In the genomic region with DNA sequence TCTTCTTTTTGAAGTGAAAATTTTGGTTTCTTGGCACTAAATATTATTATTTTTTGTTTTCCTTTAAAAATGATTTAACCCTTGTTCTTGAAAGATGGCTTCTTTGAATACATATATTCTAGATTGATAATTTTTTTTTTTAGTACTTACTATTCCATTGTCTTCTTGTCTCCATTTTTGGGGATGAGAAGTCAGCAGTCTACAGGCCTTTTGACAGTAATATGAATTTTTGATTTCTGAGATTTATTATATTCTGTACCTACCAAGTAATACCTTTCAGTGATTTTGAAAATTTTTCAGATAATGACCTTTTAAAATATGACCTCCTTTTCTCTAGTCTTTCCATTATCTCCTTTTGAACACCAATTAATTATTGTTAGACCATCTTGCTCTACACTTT, we compare ENCODE assay signal across 28 cellular contexts.
"Had no signal": no experiment of that assay in that cellular context is flagged by ENCODE, and none has a peak within 500 bp of the region (broad histone marks: within the 10 kb centered on the region; RNA-seq: fewer than 3 reads in every experiment).

No MANE protein-coding gene starts in this region.

- H3K36me3 ChIP-seq: colonic mucosa, esophagus muscularis mucosa, esophagus squamous epithelium, gastrocnemius medialis, gastroesophageal sphincter, heart left ventricle, heart right ventricle had no signal

- H3K27me3 Mint-ChIP-seq: dendritic cell treated with granulocyte-macrophage colony-stimulating factor and Interleukin-4, amounts not matched to agents 40 ng/mL and 50 ng/mL, for 4 days; effector memory CD8-positive, alpha-beta T cell had no signal

- H3K4me1 ChIP-seq: colonic mucosa, esophagus muscularis mucosa, esophagus squamous epithelium, foreskin keratinocyte, gastrocnemius medialis, gastroesophageal sphincter, heart left ventricle, heart right ventricle had no signal

- FAIRE-seq: colon, endometrium, endothelial cell of umbilical vein had no signal

- H3K9me3 ChIP-seq: colonic mucosa had no signal

- H3K27ac ChIP-seq: colonic mucosa, coronary artery, dorsolateral prefrontal cortex, epithelial cell of prostate, esophagus muscularis mucosa, esophagus squamous epithelium, foreskin keratinocyte, gastrocnemius medialis, gastroesophageal sphincter, heart left ventricle, heart right ventricle had no signal

- DNase-seq: colonic mucosa; cortex of kidney; dermis blood vessel endothelial cell; dorsolateral prefrontal cortex; effector CD4-positive, alpha-beta T cell; effector CD8-positive, alpha-beta T cell; effector memory CD4-positive, alpha-beta T cell; effector memory CD8-positive, alpha-beta T cell; endodermal cell; erythroblast; esophagus squamous epithelium; foreskin fibroblast; foreskin keratinocyte; foreskin melanocyte; gastrocnemius medialis; glutamatergic neuron; head of caudate nucleus; heart left ventricle; heart right ventricle had no signal

- H3K27ac Mint-ChIP-seq: dendritic cell treated with granulocyte-macrophage colony-stimulating factor and Interleukin-4, amounts not matched to agents 40 ng/mL and 50 ng/mL, for 4 days; effector memory CD8-positive, alpha-beta T cell; endodermal cell had no signal

- H3K4me3 ChIP-seq: colonic mucosa, coronary artery, dorsolateral prefrontal cortex, esophagus muscularis mucosa, esophagus squamous epithelium, gastrocnemius medialis, gastroesophageal sphincter, heart left ventricle, heart right ventricle had no signal

- ATAC-seq: effector memory CD8-positive, alpha-beta T cell; esophagus mucosa; foreskin keratinocyte; gastrocnemius medialis; gastroesophageal sphincter; heart left ventricle; heart right ventricle had no signal

- H3K27me3 ChIP-seq: colonic mucosa, esophagus muscularis mucosa, esophagus squamous epithelium, foreskin keratinocyte, gastrocnemius medialis, gastroesophageal sphincter, heart right ventricle had no signal

- H3K4me3 Mint-ChIP-seq: dendritic cell treated with granulocyte-macrophage colony-stimulating factor and Interleukin-4, amounts not matched to agents 40 ng/mL and 50 ng/mL, for 4 days; effector memory CD8-positive, alpha-beta T cell; endodermal cell had no signal
